1 cellular context compared by ENCODE assay signal in genomic region chr1:84620720-84621313, GRCh38.
TF ChIP-seq lines count a peak whose summit lies in the region.

No MANE protein-coding gene starts in this region.

TF ChIP-seq in GM12878, 131 proteins besides CTCF, POLR2A, EP300 and RAD21 (continued from another document and continues in another):
- TF ChIP-seq, protein P1, sequence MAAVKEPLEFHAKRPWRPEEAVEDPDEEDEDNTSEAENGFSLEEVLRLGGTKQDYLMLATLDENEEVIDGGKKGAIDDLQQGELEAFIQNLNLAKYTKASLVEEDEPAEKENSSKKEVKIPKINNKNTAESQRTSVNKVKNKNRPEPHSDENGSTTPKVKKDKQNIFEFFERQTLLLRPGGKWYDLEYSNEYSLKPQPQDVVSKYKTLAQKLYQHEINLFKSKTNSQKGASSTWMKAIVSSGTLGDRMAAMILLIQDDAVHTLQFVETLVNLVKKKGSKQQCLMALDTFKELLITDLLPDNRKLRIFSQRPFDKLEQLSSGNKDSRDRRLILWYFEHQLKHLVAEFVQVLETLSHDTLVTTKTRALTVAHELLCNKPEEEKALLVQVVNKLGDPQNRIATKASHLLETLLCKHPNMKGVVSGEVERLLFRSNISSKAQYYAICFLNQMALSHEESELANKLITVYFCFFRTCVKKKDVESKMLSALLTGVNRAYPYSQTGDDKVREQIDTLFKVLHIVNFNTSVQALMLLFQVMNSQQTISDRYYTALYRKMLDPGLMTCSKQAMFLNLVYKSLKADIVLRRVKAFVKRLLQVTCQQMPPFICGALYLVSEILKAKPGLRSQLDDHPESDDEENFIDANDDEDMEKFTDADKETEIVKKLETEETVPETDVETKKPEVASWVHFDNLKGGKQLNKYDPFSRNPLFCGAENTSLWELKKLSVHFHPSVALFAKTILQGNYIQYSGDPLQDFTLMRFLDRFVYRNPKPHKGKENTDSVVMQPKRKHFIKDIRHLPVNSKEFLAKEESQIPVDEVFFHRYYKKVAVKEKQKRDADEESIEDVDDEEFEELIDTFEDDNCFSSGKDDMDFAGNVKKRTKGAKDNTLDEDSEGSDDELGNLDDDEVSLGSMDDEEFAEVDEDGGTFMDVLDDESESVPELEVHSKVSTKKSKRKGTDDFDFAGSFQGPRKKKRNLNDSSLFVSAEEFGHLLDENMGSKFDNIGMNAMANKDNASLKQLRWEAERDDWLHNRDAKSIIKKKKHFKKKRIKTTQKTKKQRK (IDR thresholded peaks at IDR 0.05; ENCODE audit: low read depth, low read length) = no peak
- TF ChIP-seq POLR2AphosphoS5 (IDR thresholded peaks at IDR 0.05; ENCODE audit: low read length) (no peak), KDM1A (IDR thresholded peaks at IDR 0.05; ENCODE audit: borderline replicate concordance) (no peak), IRF4 (IDR thresholded peaks at IDR 0.05; ENCODE audit: low read depth, low read length) (no peak), YY1 (IDR thresholded peaks at IDR 0.05; ENCODE audit: low read depth, low read length) (peak; percentile 64), FOXK2 (IDR thresholded peaks at IDR 0.05) (no peak), CHD4 (IDR thresholded peaks at IDR 0.05) (no peak), ZBED1 (IDR thresholded peaks at IDR 0.05; ENCODE audit: borderline replicate concordance) (no peak), USF1 (IDR thresholded peaks at IDR 0.05; ENCODE audit: borderline replicate concordance, extremely low read length, insufficient read depth, low read depth, low read length) (no peak), CBX3 (IDR thresholded peaks at IDR 0.05; ENCODE audit: borderline replicate concordance, low read depth) (no peak), BACH1 (IDR thresholded peaks at IDR 0.05; ENCODE audit: borderline replicate concordance) (no peak; the same call in 1 of the 2 replicates), WRNIP1 (IDR thresholded peaks at IDR 0.05; ENCODE audit: borderline replicate concordance, low read depth, low read length) (no peak), CREB1 (IDR thresholded peaks at IDR 0.05; ENCODE audit: low read depth) (no peak), HCFC1 (IDR thresholded peaks at IDR 0.05; ENCODE audit: low read length) (no peak), REST (IDR thresholded peaks at IDR 0.05; ENCODE audit: low read depth, low read length) (no peak), SRF (IDR thresholded peaks at IDR 0.05; ENCODE audit: low read depth in 2 of 2, low read length in 2 of 2) (peak in 1 of 2 experiments; percentile 39; a peak in 1 of 4 replicates), RUNX3 (IDR thresholded peaks at IDR 0.05; ENCODE audit: low read length) (peak; percentile 28; the same call in 1 of the 2 replicates), SPI1 (IDR thresholded peaks at IDR 0.05; ENCODE audit: borderline replicate concordance, insufficient read depth, low read depth, low read length) (no peak), RBBP5 (conservative IDR thresholded peaks at IDR 0.05) (no peak), BCLAF1 (IDR thresholded peaks at IDR 0.05) (no peak), ZBTB11 (CRISPR knock-in tag; IDR thresholded peaks at IDR 0.05) (no peak), HSF1 (IDR thresholded peaks at IDR 0.05; ENCODE audit: low read depth, low read length) (no peak), HDAC6 (IDR thresholded peaks at IDR 0.05; ENCODE audit: unreplicated experiment) (no peak), SKIL (IDR thresholded peaks at IDR 0.05; ENCODE audit: low read depth, poor library complexity, severe bottlenecking) (no peak), SMARCA5 (IDR thresholded peaks at IDR 0.05) (peak; percentile 97), MXI1 (IDR thresholded peaks at IDR 0.05; ENCODE audit: low read depth, low read length) (no peak), JUNB (IDR thresholded peaks at IDR 0.05) (no peak), PML (IDR thresholded peaks at IDR 0.05; ENCODE audit: low read length) (no peak; the same call in 1 of the 2 replicates), KAT2A (conservative IDR thresholded peaks at IDR 0.05; ENCODE audit: control insufficient read depth, low read depth, low read length) (no peak), RAD51 (IDR thresholded peaks at IDR 0.05) (no peak)
- TF ChIP-seq, protein P2, sequence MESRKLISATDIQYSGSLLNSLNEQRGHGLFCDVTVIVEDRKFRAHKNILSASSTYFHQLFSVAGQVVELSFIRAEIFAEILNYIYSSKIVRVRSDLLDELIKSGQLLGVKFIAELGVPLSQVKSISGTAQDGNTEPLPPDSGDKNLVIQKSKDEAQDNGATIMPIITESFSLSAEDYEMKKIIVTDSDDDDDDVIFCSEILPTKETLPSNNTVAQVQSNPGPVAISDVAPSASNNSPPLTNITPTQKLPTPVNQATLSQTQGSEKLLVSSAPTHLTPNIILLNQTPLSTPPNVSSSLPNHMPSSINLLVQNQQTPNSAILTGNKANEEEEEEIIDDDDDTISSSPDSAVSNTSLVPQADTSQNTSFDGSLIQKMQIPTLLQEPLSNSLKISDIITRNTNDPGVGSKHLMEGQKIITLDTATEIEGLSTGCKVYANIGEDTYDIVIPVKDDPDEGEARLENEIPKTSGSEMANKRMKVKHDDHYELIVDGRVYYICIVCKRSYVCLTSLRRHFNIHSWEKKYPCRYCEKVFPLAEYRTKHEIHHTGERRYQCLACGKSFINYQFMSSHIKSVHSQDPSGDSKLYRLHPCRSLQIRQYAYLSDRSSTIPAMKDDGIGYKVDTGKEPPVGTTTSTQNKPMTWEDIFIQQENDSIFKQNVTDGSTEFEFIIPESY (IDR thresholded peaks at IDR 0.05) = no peak
- TF ChIP-seq, protein P3, sequence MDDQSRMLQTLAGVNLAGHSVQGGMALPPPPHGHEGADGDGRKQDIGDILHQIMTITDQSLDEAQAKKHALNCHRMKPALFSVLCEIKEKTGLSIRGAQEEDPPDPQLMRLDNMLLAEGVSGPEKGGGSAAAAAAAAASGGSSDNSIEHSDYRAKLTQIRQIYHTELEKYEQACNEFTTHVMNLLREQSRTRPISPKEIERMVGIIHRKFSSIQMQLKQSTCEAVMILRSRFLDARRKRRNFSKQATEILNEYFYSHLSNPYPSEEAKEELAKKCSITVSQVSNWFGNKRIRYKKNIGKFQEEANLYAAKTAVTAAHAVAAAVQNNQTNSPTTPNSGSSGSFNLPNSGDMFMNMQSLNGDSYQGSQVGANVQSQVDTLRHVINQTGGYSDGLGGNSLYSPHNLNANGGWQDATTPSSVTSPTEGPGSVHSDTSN (IDR thresholded peaks at IDR 0.05; ENCODE audit: insufficient replicate concordance, low read depth, low read length) = no peak
